1 cellular context compared by ENCODE assay signal in the genomic region with DNA sequence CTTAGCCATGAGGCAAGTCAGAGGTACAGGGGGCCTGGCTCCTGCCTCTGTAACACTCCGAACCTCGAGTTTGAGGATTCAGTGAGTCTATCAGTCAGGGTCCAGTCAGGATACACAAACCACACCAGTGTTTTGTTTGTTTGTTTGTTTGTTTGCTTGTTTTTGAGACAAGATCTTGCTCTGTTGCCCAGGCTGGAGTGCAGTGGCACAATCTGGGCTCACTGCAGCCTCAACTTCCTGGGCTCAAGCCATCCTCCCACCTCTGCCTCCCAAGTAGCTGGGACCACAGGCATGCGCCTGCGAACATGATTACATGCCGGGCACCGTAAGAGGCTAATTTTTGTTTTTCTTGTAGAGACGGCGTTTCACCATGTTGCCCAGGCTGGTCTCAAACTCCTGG.
TF ChIP-seq lines count a peak whose summit lies in the region.

No MANE protein-coding gene starts in this region.

TF ChIP-seq in endothelial cell of umbilical vein, 7 proteins besides CTCF, POLR2A, EP300 and RAD21:
- TF ChIP-seq, protein P1, sequence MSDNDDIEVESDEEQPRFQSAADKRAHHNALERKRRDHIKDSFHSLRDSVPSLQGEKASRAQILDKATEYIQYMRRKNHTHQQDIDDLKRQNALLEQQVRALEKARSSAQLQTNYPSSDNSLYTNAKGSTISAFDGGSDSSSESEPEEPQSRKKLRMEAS (IDR thresholded peaks at IDR 0.05; ENCODE audit: insufficient read depth, insufficient read length) = no peak
- no peak for TF ChIP-seq FOS (IDR thresholded peaks at IDR 0.05; ENCODE audit: borderline replicate concordance, insufficient read depth, low read length)
- no peak for TF ChIP-seq GATA2 (IDR thresholded peaks at IDR 0.05; ENCODE audit: insufficient read depth, insufficient read length, low read depth, low read length)
- TF ChIP-seq POLR2AphosphoS5 (IDR thresholded peaks at IDR 0.05; ENCODE audit: insufficient read depth, low read depth, low read length) = no peak
- no peak for TF ChIP-seq EZH2 (IDR thresholded peaks at IDR 0.05; ENCODE audit: borderline replicate concordance, low read depth, low read length, severe bottlenecking)
- TF ChIP-seq MYC (IDR thresholded peaks at IDR 0.05; ENCODE audit: low read depth, low read length) = no peak
- TF ChIP-seq JUN (IDR thresholded peaks at IDR 0.05; ENCODE audit: borderline replicate concordance, insufficient read depth, insufficient read length, low read depth) = no peak
TF ChIP-seq in endothelial cell of umbilical vein: peak in this region for 0.
